In genomic region chr16:10385725-10386516, GRCh38 we compare ENCODE assay signal across 1 cellular context.
TF ChIP-seq lines count a peak whose summit lies in the region.

Gene ATF7IP2, plus strand, starts transcription at chr16:10386061. Its CDS starts 44,560 bp downstream, at chr16:10430621.

TF ChIP-seq in HepG2, 621 proteins besides CTCF, POLR2A, EP300 and RAD21 (continued from another document and continues in another):
- TF ChIP-seq TBX2 (CRISPR knock-in tag; IDR thresholded peaks at IDR 0.05; ENCODE audit: borderline replicate concordance) (peak; percentile 96), IRF2 (CRISPR knock-in tag; IDR thresholded peaks at IDR 0.05) (peak; percentile 99), RFXANK (CRISPR knock-in tag; IDR thresholded peaks at IDR 0.05) (peak; percentile 93), BCL3 (CRISPR knock-in tag; IDR thresholded peaks at IDR 0.05) (peak; percentile 98), AHR (CRISPR knock-in tag; IDR thresholded peaks at IDR 0.05) (peak; percentile 96; the same call in 1 of the 2 replicates), HOMEZ (CRISPR knock-in tag; IDR thresholded peaks at IDR 0.05; ENCODE audit: low read depth) (peak; percentile 97), RBAK (CRISPR knock-in tag; IDR thresholded peaks at IDR 0.05) (no peak), ELF4 (CRISPR knock-in tag; IDR thresholded peaks at IDR 0.05; ENCODE audit: borderline replicate concordance) (peak; percentile 76), MEIS1 (CRISPR knock-in tag; IDR thresholded peaks at IDR 0.05; ENCODE audit: borderline replicate concordance) (peak; percentile 86; the same call in 1 of the 2 replicates), ESRRA (CRISPR knock-in tag; IDR thresholded peaks at IDR 0.05; ENCODE audit: low read depth) (peak; percentile 86), NAIF1 (CRISPR knock-in tag; IDR thresholded peaks at IDR 0.05; ENCODE audit: borderline replicate concordance) (peak; percentile 88; the same call in 1 of the 2 replicates), JUND (CRISPR knock-in tag; IDR thresholded peaks at IDR 0.05) (peak; percentile 78), GATAD2A (CRISPR knock-in tag; IDR thresholded peaks at IDR 0.05) (peak; percentile 78), ZNF318 (CRISPR knock-in tag; IDR thresholded peaks at IDR 0.05) (peak; percentile 98), HOXD1 (CRISPR knock-in tag; IDR thresholded peaks at IDR 0.05) (peak; percentile 96), ZNF354B (CRISPR knock-in tag; IDR thresholded peaks at IDR 0.05) (peak; percentile 99), SRF (IDR thresholded peaks at IDR 0.05; ENCODE audit: low read depth, low read length) (peak; percentile 5; the same call in 1 of the 2 replicates), SP4 (CRISPR knock-in tag; IDR thresholded peaks at IDR 0.05) (peak; percentile 95), FOXA1 (IDR thresholded peaks at IDR 0.05) (no peak), FOXA1 (CRISPR knock-in tag; IDR thresholded peaks at IDR 0.05) (peak; percentile 59; the same call in 1 of the 2 replicates), ZBTB1 (CRISPR knock-in tag; IDR thresholded peaks at IDR 0.05; ENCODE audit: borderline replicate concordance) (peak; percentile 56; the same call in 1 of the 2 replicates), ZNF788 (CRISPR knock-in tag; IDR thresholded peaks at IDR 0.05; ENCODE audit: borderline replicate concordance) (peak; percentile 99), MBD4 (IDR thresholded peaks at IDR 0.05; ENCODE audit: borderline replicate concordance, low read length) (no peak), ZMAT3 (CRISPR knock-in tag; conservative IDR thresholded peaks at IDR 0.05) (peak; percentile 89), ZC3H13 (CRISPR knock-in tag; IDR thresholded peaks at IDR 0.05) (peak; percentile 98), FOXJ3 (CRISPR knock-in tag; IDR thresholded peaks at IDR 0.05; ENCODE audit: borderline replicate concordance) (0 out of 2 replicates have a peak, but pooled peaks have one; percentile 32), ZNF460 (CRISPR knock-in tag; IDR thresholded peaks at IDR 0.05; ENCODE audit: borderline replicate concordance) (peak; percentile 76; the same call in 1 of the 2 replicates), TFDP2 (CRISPR knock-in tag; IDR thresholded peaks at IDR 0.05) (peak; percentile 79), ZNF761 (CRISPR knock-in tag; conservative IDR thresholded peaks at IDR 0.05) (peak; percentile 89), ZFP1 (CRISPR knock-in tag; IDR thresholded peaks at IDR 0.05) (peak; percentile 90)
- TF ChIP-seq, protein P1, sequence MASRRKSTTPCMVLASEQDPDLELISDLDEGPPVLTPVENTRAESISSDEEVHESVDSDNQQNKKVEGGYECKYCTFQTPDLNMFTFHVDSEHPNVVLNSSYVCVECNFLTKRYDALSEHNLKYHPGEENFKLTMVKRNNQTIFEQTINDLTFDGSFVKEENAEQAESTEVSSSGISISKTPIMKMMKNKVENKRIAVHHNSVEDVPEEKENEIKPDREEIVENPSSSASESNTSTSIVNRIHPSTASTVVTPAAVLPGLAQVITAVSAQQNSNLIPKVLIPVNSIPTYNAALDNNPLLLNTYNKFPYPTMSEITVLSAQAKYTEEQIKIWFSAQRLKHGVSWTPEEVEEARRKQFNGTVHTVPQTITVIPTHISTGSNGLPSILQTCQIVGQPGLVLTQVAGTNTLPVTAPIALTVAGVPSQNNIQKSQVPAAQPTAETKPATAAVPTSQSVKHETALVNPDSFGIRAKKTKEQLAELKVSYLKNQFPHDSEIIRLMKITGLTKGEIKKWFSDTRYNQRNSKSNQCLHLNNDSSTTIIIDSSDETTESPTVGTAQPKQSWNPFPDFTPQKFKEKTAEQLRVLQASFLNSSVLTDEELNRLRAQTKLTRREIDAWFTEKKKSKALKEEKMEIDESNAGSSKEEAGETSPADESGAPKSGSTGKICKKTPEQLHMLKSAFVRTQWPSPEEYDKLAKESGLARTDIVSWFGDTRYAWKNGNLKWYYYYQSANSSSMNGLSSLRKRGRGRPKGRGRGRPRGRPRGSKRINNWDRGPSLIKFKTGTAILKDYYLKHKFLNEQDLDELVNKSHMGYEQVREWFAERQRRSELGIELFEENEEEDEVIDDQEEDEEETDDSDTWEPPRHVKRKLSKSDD (CRISPR knock-in tag; IDR thresholded peaks at IDR 0.05; ENCODE audit: low read depth): peak; percentile 87; the same call in 1 of the 2 replicates
- TF ChIP-seq, protein P2, sequence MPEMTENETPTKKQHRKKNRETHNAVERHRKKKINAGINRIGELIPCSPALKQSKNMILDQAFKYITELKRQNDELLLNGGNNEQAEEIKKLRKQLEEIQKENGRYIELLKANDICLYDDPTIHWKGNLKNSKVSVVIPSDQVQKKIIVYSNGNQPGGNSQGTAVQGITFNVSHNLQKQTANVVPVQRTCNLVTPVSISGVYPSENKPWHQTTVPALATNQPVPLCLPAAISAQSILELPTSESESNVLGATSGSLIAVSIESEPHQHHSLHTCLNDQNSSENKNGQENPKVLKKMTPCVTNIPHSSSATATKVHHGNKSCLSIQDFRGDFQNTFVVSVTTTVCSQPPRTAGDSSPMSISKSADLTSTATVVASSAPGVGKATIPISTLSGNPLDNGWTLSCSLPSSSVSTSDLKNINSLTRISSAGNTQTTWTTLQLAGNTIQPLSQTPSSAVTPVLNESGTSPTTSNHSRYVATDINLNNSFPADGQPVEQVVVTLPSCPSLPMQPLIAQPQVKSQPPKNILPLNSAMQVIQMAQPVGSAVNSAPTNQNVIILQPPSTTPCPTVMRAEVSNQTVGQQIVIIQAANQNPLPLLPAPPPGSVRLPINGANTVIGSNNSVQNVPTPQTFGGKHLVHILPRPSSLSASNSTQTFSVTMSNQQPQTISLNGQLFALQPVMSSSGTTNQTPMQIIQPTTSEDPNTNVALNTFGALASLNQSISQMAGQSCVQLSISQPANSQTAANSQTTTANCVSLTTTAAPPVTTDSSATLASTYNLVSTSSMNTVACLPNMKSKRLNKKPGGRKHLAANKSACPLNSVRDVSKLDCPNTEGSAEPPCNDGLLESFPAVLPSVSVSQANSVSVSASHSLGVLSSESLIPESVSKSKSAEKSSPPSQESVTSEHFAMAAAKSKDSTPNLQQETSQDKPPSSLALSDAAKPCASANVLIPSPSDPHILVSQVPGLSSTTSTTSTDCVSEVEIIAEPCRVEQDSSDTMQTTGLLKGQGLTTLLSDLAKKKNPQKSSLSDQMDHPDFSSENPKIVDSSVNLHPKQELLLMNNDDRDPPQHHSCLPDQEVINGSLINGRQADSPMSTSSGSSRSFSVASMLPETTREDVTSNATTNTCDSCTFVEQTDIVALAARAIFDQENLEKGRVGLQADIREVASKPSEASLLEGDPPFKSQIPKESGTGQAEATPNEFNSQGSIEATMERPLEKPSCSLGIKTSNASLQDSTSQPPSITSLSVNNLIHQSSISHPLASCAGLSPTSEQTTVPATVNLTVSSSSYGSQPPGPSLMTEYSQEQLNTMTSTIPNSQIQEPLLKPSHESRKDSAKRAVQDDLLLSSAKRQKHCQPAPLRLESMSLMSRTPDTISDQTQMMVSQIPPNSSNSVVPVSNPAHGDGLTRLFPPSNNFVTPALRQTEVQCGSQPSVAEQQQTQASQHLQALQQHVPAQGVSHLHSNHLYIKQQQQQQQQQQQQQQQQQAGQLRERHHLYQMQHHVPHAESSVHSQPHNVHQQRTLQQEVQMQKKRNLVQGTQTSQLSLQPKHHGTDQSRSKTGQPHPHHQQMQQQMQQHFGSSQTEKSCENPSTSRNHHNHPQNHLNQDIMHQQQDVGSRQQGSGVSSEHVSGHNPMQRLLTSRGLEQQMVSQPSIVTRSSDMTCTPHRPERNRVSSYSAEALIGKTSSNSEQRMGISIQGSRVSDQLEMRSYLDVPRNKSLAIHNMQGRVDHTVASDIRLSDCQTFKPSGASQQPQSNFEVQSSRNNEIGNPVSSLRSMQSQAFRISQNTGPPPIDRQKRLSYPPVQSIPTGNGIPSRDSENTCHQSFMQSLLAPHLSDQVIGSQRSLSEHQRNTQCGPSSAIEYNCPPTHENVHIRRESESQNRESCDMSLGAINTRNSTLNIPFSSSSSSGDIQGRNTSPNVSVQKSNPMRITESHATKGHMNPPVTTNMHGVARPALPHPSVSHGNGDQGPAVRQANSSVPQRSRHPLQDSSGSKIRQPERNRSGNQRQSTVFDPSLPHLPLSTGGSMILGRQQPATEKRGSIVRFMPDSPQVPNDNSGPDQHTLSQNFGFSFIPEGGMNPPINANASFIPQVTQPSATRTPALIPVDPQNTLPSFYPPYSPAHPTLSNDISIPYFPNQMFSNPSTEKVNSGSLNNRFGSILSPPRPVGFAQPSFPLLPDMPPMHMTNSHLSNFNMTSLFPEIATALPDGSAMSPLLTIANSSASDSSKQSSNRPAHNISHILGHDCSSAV (CRISPR knock-in tag; IDR thresholded peaks at IDR 0.05; ENCODE audit: borderline replicate concordance): peak; percentile 90
- TF ChIP-seq, protein P3, sequence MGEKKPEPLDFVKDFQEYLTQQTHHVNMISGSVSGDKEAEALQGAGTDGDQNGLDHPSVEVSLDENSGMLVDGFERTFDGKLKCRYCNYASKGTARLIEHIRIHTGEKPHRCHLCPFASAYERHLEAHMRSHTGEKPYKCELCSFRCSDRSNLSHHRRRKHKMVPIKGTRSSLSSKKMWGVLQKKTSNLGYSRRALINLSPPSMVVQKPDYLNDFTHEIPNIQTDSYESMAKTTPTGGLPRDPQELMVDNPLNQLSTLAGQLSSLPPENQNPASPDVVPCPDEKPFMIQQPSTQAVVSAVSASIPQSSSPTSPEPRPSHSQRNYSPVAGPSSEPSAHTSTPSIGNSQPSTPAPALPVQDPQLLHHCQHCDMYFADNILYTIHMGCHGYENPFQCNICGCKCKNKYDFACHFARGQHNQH (CRISPR knock-in tag; IDR thresholded peaks at IDR 0.05): peak; percentile 98
